ENCODE assay signal across 1 cellular context in the genomic region with DNA sequence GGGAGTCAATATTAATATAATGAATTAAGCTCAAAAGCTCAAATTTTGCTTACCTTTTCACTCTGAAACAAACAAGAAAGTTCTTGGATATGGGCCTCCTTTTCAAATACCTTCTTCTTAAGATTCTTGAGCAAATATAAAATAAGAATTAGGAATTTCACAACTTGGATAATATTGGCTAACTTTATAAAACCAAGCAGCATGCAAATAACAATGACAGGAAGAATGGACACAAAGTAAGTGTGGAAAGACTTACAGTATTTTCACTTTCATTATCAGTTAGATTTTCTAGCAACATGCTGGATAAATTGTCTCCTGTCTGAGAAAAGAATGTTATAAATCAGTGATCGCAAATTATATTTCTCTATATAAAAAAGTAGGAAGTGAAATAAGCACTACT.
TF ChIP-seq lines count a peak whose summit lies in the region.

No MANE protein-coding gene starts in this region.

TF ChIP-seq in GM12878, 131 proteins besides CTCF, POLR2A, EP300 and RAD21:
- TF ChIP-seq, protein P1, sequence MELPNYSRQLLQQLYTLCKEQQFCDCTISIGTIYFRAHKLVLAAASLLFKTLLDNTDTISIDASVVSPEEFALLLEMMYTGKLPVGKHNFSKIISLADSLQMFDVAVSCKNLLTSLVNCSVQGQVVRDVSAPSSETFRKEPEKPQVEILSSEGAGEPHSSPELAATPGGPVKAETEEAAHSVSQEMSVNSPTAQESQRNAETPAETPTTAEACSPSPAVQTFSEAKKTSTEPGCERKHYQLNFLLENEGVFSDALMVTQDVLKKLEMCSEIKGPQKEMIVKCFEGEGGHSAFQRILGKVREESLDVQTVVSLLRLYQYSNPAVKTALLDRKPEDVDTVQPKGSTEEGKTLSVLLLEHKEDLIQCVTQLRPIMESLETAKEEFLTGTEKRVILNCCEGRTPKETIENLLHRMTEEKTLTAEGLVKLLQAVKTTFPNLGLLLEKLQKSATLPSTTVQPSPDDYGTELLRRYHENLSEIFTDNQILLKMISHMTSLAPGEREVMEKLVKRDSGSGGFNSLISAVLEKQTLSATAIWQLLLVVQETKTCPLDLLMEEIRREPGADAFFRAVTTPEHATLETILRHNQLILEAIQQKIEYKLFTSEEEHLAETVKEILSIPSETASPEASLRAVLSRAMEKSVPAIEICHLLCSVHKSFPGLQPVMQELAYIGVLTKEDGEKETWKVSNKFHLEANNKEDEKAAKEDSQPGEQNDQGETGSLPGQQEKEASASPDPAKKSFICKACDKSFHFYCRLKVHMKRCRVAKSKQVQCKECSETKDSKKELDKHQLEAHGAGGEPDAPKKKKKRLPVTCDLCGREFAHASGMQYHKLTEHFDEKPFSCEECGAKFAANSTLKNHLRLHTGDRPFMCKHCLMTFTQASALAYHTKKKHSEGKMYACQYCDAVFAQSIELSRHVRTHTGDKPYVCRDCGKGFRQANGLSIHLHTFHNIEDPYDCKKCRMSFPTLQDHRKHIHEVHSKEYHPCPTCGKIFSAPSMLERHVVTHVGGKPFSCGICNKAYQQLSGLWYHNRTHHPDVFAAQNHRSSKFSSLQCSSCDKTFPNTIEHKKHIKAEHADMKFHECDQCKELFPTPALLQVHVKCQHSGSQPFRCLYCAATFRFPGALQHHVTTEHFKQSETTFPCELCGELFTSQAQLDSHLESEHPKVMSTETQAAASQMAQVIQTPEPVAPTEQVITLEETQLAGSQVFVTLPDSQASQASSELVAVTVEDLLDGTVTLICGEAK (IDR thresholded peaks at IDR 0.05; ENCODE audit: borderline replicate concordance): peak; percentile 71; the same call in 1 of the 2 replicates
- TF ChIP-seq SRF (IDR thresholded peaks at IDR 0.05; ENCODE audit: low read depth in 2 of 2, low read length in 2 of 2) (no peak), TAF1 (IDR thresholded peaks at IDR 0.05; ENCODE audit: borderline replicate concordance, low read depth, low read length) (0 out of 2 replicates have a peak, but pooled peaks have one; percentile 15), ZNF217 (IDR thresholded peaks at IDR 0.05) (no peak)
